Comparison of ENCODE assay signal across 20 cellular contexts in genomic region chr4:16065066-16065465, GRCh38. TPM values are rescaled to one million over a fixed set of nuclear protein-coding genes. Genes with fewer than 3 reads are reported as not detected.
DNase-seq lines count a peak whose midpoint lies in the region; ATAC-seq, FAIRE-seq and TF ChIP-seq lines count a peak whose summit lies in the region.
"Had no signal": no experiment of that assay in that cellular context is flagged by ENCODE, and none has a peak within 500 bp of the region (broad histone marks: within the 10 kb centered on the region; RNA-seq: fewer than 3 reads in every experiment).

No MANE protein-coding gene starts in this region.

- ATAC-seq in HG03097 (IDR thresholded peaks at IDR 0.05; ENCODE audit: low FRiP score, unreplicated experiment): no peak
- ATAC-seq: GM23338 had no signal

- H3K27me3 ChIP-seq in astrocyte (ENCODE audit: insufficient read depth, low read length) (no peaks in the 10 kb centered on the region), endodermal cell (ENCODE audit: control insufficient read depth, insufficient read depth, low read length, poor library complexity, severe bottlenecking) (no peaks in the 10 kb centered on the region), mesenchymal stem cell (ENCODE audit: control insufficient read depth in 1 of 2, insufficient read depth in 1 of 2, low read length in 2 of 2) (peaks cover 0 to 9% of the 10 kb centered on the region in 2 experiments)
- H3K27me3 ChIP-seq: BE2C had no signal

- H3K14ac ChIP-seq in mesenchymal stem cell (ENCODE audit: low read length in 2 of 2): peak overlapping the region in 1 of 2 experiments; percentile 3

- peak overlapping the region; percentile 21 for H4K91ac ChIP-seq in mesenchymal stem cell (ENCODE audit: low read length)

- H3K4me1 ChIP-seq in astrocyte (ENCODE audit: insufficient read depth, low read length) (no peaks in the 10 kb centered on the region), endodermal cell (ENCODE audit: control insufficient read depth, insufficient read depth, low read length) (no peaks in the 10 kb centered on the region), mesenchymal stem cell (ENCODE audit: control insufficient read depth, insufficient read depth, low read depth, low read length) (no peaks in the 10 kb centered on the region)
- H3K4me1 ChIP-seq: Caco-2 had no signal

- H3K36me3 Mint-ChIP-seq in astrocyte (ENCODE audit: low read depth, unreplicated experiment) (peaks cover 5% of the 10 kb centered on the region), endodermal cell (ENCODE audit: low read depth) (peaks cover 31% of the 10 kb centered on the region)

- H3K4me2 ChIP-seq in astrocyte (ENCODE audit: low read length) (no peak overlapping the region), mesenchymal stem cell (ENCODE audit: low read length, poor library complexity, severe bottlenecking) (no peak overlapping the region)
- H3K4me2 ChIP-seq: GM23338 had no signal

- WGBS in endodermal cell (ENCODE audit: insufficient coverage in 1 of 2, insufficient read length in 1 of 2), 2 experiments: 86 to 97% methylated on average over 1 of the region's 1 CpG
- 97% methylated on average over 1 of the region's 1 CpG for WGBS in mesenchymal stem cell

- H3K4me1 Mint-ChIP-seq in astrocyte (ENCODE audit: low read depth, unreplicated experiment): peaks cover 3% of the 10 kb centered on the region
- peaks cover 15% of the 10 kb centered on the region for H3K4me1 Mint-ChIP-seq in endodermal cell

- no peak overlapping the region for H2AK5ac ChIP-seq in mesenchymal stem cell (ENCODE audit: low read length, severe bottlenecking)

- peak overlapping the region in 1 of 2 experiments; percentile 79 for H3K23ac ChIP-seq in mesenchymal stem cell (ENCODE audit: low read length in 2 of 2)

- no peak overlapping the region for H3K4ac ChIP-seq in mesenchymal stem cell (ENCODE audit: low read depth in 1 of 2, low read length in 2 of 2)

- peak overlapping the region in 1 of 2 experiments; percentile 38 for H3K18ac ChIP-seq in mesenchymal stem cell (ENCODE audit: low read depth in 1 of 2, low read length in 2 of 2)

- H3K27ac ChIP-seq in astrocyte (ENCODE audit: low read depth, low read length) (no peak overlapping the region), endodermal cell (ENCODE audit: low read depth, low read length) (no peak overlapping the region), mesenchymal stem cell (ENCODE audit: low read length, poor library complexity, severe bottlenecking) (no peak overlapping the region)
- H3K27ac ChIP-seq: C4-2B had no signal

- H2BK120ac ChIP-seq in mesenchymal stem cell (ENCODE audit: low read depth, low read length): no peak overlapping the region

- no peak overlapping the region for H3K9ac ChIP-seq in astrocyte (ENCODE audit: low read length)
- H3K9ac ChIP-seq in endodermal cell (ENCODE audit: extremely low read depth, low read length, poor library complexity, severe bottlenecking): no peak overlapping the region
- no peak overlapping the region for H3K9ac ChIP-seq in mesenchymal stem cell (ENCODE audit: low read length)

- no peaks in the 10 kb centered on the region for H4K20me1 ChIP-seq in astrocyte (ENCODE audit: insufficient read depth, low read length)

- peaks cover 1% of the 10 kb centered on the region for H3K9me3 Mint-ChIP-seq in astrocyte (ENCODE audit: unreplicated experiment)
- H3K9me3 Mint-ChIP-seq in endodermal cell: no peaks in the 10 kb centered on the region
- H3K9me3 Mint-ChIP-seq: CD4-positive, alpha-beta T cell; GM23338 had no signal

- no peak overlapping the region for H2BK5ac ChIP-seq in mesenchymal stem cell (ENCODE audit: low read depth, low read length, poor library complexity, severe bottlenecking)

- H3K27me3 Mint-ChIP-seq in astrocyte (ENCODE audit: low read depth, unreplicated experiment): no peaks in the 10 kb centered on the region
- H3K27me3 Mint-ChIP-seq in endodermal cell (ENCODE audit: insufficient read depth): no peaks in the 10 kb centered on the region

- H3K79me1 ChIP-seq in mesenchymal stem cell (replicated peaks; ENCODE audit: low read length, poor library complexity, severe bottlenecking): no peaks in the 10 kb centered on the region

- no peaks in the 10 kb centered on the region for H3K9me3 ChIP-seq in astrocyte (ENCODE audit: insufficient read depth, low read depth, low read length)
- H3K9me3 ChIP-seq in endodermal cell (ENCODE audit: control insufficient read depth, low read length): no peaks in the 10 kb centered on the region
- peaks cover 4% of the 10 kb centered on the region for H3K9me3 ChIP-seq in mesenchymal stem cell (ENCODE audit: control insufficient read depth, low read length)
- H3K9me3 ChIP-seq: BE2C, Caco-2 had no signal

- FAIRE-seq in astrocyte (lab: Jason Lieb, UNC): no peak
- FAIRE-seq: HTR-8/SVneo had no signal

- no peak overlapping the region for H4K8ac ChIP-seq in mesenchymal stem cell (ENCODE audit: low read length)

- H3K27ac Mint-ChIP-seq in astrocyte (ENCODE audit: unreplicated experiment) (no peak overlapping the region), endodermal cell (no peak overlapping the region)
- H3K27ac Mint-ChIP-seq: CD4-positive, alpha-beta T cell; GM23338 had no signal

- H3K4me3 ChIP-seq in astrocyte (ENCODE audit: insufficient read depth, low read depth, low read length) (no peak overlapping the region), endodermal cell (ENCODE audit: low read length) (no peak overlapping the region), mesenchymal stem cell (ENCODE audit: insufficient read depth in 1 of 2, low read depth in 1 of 2, low read length in 2 of 2) (no peak overlapping the region)
- H3K4me3 ChIP-seq: GM23338 had no signal

- H3K4me3 Mint-ChIP-seq in astrocyte (ENCODE audit: unreplicated experiment) (no peak overlapping the region), endodermal cell (no peak overlapping the region)
- H3K4me3 Mint-ChIP-seq: CD4-positive, alpha-beta T cell; GM23338 had no signal

- peak overlapping the region; percentile 35 for H2AFZ ChIP-seq in astrocyte (ENCODE audit: low read depth, low read length)
- no peak overlapping the region for H2AFZ ChIP-seq in mesenchymal stem cell (ENCODE audit: low read depth, low read length)
- H2AFZ ChIP-seq: GM23338 had no signal

- TF ChIP-seq CTCF in astrocyte (IDR thresholded peaks at IDR 0.05; ENCODE audit: insufficient read depth, low read depth, low read length) (no peak), endodermal cell (conservative IDR thresholded peaks at IDR 0.05) (no peak)

- DNase-seq in astrocyte (ENCODE audit: low read depth): no peak
- peak; percentile 29 for DNase-seq in endodermal cell
- no peak for DNase-seq in mesenchymal stem cell
- DNase-seq in anterior cingulate cortex (lab: John Stamatoyannopoulos, UW): no peak
- DNase-seq in C1 segment of cervical spinal cord (lab: John Stamatoyannopoulos, UW): no peak
- no peak for DNase-seq in activated effector memory CD4-positive, alpha-beta T cell treated with Interleukin-2 at 50 U/mL for 16 hours
- DNase-seq: ACHN; BE2C; Caco-2; CD4-positive, alpha-beta T cell; DMS153; DMS79; GDM1; H7; IMR-90; KBM-7 had no signal

- H2BK12ac ChIP-seq in mesenchymal stem cell (ENCODE audit: low read length in 2 of 2): no peak overlapping the region

- H3K36me3 ChIP-seq in astrocyte (ENCODE audit: insufficient read depth, low read length): no peaks in the 10 kb centered on the region
- no peaks in the 10 kb centered on the region for H3K36me3 ChIP-seq in endodermal cell (ENCODE audit: control insufficient read depth, insufficient read depth, low read length)
- peaks cover 0 to 11% of the 10 kb centered on the region in 2 experiments for H3K36me3 ChIP-seq in mesenchymal stem cell (ENCODE audit: control insufficient read depth in 1 of 2, insufficient read depth in 2 of 2, low read depth in 1 of 2, low read length in 2 of 2)
- H3K36me3 ChIP-seq: BE2C had no signal

- no peaks in the 10 kb centered on the region for H3K79me2 ChIP-seq in astrocyte (ENCODE audit: insufficient read depth, low read length)

- no peak overlapping the region for H2BK15ac ChIP-seq in mesenchymal stem cell (ENCODE audit: low read depth, poor library complexity, severe bottlenecking)

RNA-seq across cellular contexts. Expression of gene PROM1, which starts 18.8 kb away (rescaled TPM):
- total RNA-seq in astrocyte: 34.5 and 38.0 TPM in 2 replicates
- 10 to 100 TPM; 38.6 to 51.6 TPM for total RNA-seq in endodermal cell
- polyA plus RNA-seq in endodermal cell (2013, experiment 1 of 2): 36.1 TPM
- 33.6 TPM for polyA plus RNA-seq in endodermal cell (2013, experiment 2 of 2)
- polyA plus RNA-seq in mesenchymal stem cell (2013, experiment 1 of 2): 2.3 TPM
- 2.2 TPM for polyA plus RNA-seq in mesenchymal stem cell (2013, experiment 2 of 2)
- total RNA-seq: CD4-positive, alpha-beta T cell; IMR-90 had no signal
- polyA plus RNA-seq: IMR-90 had no signal
